In the genomic region with DNA sequence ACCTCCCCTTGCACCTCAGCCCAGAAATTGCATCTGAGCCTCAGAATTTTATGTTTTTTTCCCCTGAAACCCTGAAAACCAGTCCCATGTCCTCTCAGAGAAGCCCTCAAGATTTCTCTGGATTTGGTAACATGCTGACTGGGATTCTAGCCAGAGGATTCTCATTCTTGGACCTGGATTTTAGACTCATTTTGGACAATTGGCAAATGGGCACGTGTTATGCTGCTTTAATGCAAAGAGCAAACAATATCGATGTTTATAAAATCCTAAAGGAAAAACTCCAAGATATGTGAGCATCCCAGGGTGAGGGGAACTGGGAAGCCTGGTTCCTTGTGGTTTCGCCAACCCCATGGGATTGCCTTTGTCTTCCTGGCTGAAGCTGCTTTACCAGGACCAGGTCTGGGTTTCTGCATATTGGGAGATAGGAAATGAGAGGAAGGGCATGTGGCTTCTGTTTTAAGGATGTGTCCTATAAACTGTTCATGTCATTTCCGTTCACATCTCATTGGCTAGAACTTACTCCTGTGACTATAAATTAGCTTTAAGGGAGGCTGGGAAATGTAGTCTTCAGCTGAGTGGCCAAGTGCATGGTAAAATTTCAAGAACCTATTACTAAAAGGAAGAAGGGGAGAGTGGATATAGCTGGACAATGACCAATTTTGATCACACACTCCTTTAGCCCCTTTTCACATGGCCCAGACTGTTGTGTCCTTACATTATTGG, we compare ENCODE assay signal across 1 cellular context.
TF ChIP-seq lines count a peak whose summit lies in the region.

No MANE protein-coding gene starts in this region.

TF ChIP-seq in K562, 482 proteins besides CTCF, POLR2A, EP300 and RAD21 (continued from another document and continues in another):
- TF ChIP-seq, protein P1, sequence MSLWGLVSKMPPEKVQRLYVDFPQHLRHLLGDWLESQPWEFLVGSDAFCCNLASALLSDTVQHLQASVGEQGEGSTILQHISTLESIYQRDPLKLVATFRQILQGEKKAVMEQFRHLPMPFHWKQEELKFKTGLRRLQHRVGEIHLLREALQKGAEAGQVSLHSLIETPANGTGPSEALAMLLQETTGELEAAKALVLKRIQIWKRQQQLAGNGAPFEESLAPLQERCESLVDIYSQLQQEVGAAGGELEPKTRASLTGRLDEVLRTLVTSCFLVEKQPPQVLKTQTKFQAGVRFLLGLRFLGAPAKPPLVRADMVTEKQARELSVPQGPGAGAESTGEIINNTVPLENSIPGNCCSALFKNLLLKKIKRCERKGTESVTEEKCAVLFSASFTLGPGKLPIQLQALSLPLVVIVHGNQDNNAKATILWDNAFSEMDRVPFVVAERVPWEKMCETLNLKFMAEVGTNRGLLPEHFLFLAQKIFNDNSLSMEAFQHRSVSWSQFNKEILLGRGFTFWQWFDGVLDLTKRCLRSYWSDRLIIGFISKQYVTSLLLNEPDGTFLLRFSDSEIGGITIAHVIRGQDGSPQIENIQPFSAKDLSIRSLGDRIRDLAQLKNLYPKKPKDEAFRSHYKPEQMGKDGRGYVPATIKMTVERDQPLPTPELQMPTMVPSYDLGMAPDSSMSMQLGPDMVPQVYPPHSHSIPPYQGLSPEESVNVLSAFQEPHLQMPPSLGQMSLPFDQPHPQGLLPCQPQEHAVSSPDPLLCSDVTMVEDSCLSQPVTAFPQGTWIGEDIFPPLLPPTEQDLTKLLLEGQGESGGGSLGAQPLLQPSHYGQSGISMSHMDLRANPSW (CRISPR knock-in tag; IDR thresholded peaks at IDR 0.05), result no peak
- TF ChIP-seq BRD4 (IDR thresholded peaks at IDR 0.05) (no peak), NELFE (IDR thresholded peaks at IDR 0.05; ENCODE audit: insufficient read depth, insufficient read length) (no peak), ZNF140 (CRISPR knock-in tag; IDR thresholded peaks at IDR 0.05) (no peak), COPS2 (conservative IDR thresholded peaks at IDR 0.05) (no peak), ZBTB1 (CRISPR knock-in tag; IDR thresholded peaks at IDR 0.05; ENCODE audit: borderline replicate concordance, low read depth) (no peak), RNF2 (IDR thresholded peaks at IDR 0.05) (no peak), BHLHE40 (IDR thresholded peaks at IDR 0.05; ENCODE audit: low read length) (no peak), MTF1 (CRISPR knock-in tag; IDR thresholded peaks at IDR 0.05; ENCODE audit: borderline replicate concordance) (no peak), NFYB (IDR thresholded peaks at IDR 0.05; ENCODE audit: extremely low read depth, insufficient read length) (peak; percentile 31), MIER1 (IDR thresholded peaks at IDR 0.05; ENCODE audit: low read depth) (no peak), KDM1A (IDR thresholded peaks at IDR 0.05) (no peak), CBX3 (IDR thresholded peaks at IDR 0.05; ENCODE audit: borderline replicate concordance in 1 of 2, low read length in 2 of 2) (no peak), HDAC6 (IDR thresholded peaks at IDR 0.05; ENCODE audit: low read depth, low read length) (no peak), RBBP5 (IDR thresholded peaks at IDR 0.05; ENCODE audit: borderline replicate concordance, insufficient read depth, low read length, poor library complexity, severe bottlenecking) (no peak), ZNF311 (CRISPR knock-in tag; IDR thresholded peaks at IDR 0.05) (no peak), SIX5 (IDR thresholded peaks at IDR 0.05; ENCODE audit: borderline replicate concordance in 1 of 2, insufficient read depth in 1 of 2, low read depth in 1 of 2, low read length in 2 of 2) (peak in 1 of 2 experiments; percentile 30; a peak in 1 of 4 replicates), KDM2B (CRISPR knock-in tag; IDR thresholded peaks at IDR 0.05) (no peak)
- TF ChIP-seq, protein P2, sequence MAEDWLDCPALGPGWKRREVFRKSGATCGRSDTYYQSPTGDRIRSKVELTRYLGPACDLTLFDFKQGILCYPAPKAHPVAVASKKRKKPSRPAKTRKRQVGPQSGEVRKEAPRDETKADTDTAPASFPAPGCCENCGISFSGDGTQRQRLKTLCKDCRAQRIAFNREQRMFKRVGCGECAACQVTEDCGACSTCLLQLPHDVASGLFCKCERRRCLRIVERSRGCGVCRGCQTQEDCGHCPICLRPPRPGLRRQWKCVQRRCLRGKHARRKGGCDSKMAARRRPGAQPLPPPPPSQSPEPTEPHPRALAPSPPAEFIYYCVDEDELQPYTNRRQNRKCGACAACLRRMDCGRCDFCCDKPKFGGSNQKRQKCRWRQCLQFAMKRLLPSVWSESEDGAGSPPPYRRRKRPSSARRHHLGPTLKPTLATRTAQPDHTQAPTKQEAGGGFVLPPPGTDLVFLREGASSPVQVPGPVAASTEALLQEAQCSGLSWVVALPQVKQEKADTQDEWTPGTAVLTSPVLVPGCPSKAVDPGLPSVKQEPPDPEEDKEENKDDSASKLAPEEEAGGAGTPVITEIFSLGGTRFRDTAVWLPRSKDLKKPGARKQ (CRISPR knock-in tag; IDR thresholded peaks at IDR 0.05), result no peak
- TF ChIP-seq, protein P3, sequence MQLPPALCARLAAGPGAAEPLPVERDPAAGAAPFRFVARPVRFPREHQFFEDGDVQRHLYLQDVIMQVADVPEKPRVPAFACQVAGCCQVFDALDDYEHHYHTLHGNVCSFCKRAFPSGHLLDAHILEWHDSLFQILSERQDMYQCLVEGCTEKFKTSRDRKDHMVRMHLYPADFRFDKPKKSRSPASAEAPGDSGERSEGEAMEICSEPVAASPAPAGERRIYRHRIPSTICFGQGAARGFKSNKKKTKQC (CRISPR knock-in tag; IDR thresholded peaks at IDR 0.05), result no peak
- TF ChIP-seq, protein P4, sequence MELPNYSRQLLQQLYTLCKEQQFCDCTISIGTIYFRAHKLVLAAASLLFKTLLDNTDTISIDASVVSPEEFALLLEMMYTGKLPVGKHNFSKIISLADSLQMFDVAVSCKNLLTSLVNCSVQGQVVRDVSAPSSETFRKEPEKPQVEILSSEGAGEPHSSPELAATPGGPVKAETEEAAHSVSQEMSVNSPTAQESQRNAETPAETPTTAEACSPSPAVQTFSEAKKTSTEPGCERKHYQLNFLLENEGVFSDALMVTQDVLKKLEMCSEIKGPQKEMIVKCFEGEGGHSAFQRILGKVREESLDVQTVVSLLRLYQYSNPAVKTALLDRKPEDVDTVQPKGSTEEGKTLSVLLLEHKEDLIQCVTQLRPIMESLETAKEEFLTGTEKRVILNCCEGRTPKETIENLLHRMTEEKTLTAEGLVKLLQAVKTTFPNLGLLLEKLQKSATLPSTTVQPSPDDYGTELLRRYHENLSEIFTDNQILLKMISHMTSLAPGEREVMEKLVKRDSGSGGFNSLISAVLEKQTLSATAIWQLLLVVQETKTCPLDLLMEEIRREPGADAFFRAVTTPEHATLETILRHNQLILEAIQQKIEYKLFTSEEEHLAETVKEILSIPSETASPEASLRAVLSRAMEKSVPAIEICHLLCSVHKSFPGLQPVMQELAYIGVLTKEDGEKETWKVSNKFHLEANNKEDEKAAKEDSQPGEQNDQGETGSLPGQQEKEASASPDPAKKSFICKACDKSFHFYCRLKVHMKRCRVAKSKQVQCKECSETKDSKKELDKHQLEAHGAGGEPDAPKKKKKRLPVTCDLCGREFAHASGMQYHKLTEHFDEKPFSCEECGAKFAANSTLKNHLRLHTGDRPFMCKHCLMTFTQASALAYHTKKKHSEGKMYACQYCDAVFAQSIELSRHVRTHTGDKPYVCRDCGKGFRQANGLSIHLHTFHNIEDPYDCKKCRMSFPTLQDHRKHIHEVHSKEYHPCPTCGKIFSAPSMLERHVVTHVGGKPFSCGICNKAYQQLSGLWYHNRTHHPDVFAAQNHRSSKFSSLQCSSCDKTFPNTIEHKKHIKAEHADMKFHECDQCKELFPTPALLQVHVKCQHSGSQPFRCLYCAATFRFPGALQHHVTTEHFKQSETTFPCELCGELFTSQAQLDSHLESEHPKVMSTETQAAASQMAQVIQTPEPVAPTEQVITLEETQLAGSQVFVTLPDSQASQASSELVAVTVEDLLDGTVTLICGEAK (IDR thresholded peaks at IDR 0.05), result 0 out of 2 replicates have a peak, but pooled peaks have one; percentile 37
- TF ChIP-seq, protein P4 (CRISPR knock-in tag; IDR thresholded peaks at IDR 0.05), result no peak
- TF ChIP-seq, protein P5, sequence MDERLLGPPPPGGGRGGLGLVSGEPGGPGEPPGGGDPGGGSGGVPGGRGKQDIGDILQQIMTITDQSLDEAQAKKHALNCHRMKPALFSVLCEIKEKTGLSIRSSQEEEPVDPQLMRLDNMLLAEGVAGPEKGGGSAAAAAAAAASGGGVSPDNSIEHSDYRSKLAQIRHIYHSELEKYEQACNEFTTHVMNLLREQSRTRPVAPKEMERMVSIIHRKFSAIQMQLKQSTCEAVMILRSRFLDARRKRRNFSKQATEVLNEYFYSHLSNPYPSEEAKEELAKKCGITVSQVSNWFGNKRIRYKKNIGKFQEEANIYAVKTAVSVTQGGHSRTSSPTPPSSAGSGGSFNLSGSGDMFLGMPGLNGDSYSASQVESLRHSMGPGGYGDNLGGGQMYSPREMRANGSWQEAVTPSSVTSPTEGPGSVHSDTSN (CRISPR knock-in tag; IDR thresholded peaks at IDR 0.05; ENCODE audit: low read depth), result no peak
- TF ChIP-seq, protein P5 (tag; conservative IDR thresholded peaks at IDR 0.05; ENCODE audit: low read depth), result no peak
